8 cellular contexts compared by ENCODE assay signal in genomic region chr17:44501866-44502265, GRCh38. TPM values are rescaled to one million over a fixed set of nuclear protein-coding genes. Genes with fewer than 3 reads are reported as not detected.
DNase-seq lines count a peak whose midpoint lies in the region; ATAC-seq, FAIRE-seq and TF ChIP-seq lines count a peak whose summit lies in the region.

No MANE protein-coding gene starts in this region.

- H3K36me3 Mint-ChIP-seq in mesothelial cell of epicardium, result no peaks in the 10 kb centered on the region

- intact Hi-C loops in K562 (cut with micrococcal nuclease), result loop anchor here (5.0 kb wide), 1 partner anchor 115 kb away; the partner anchor contains the start of gene ITGA2B

- peak overlapping the region; percentile 99 for H3K4me3 Mint-ChIP-seq in mesothelial cell of epicardium

- FAIRE-seq in K562 (lab: Jason Lieb, UNC), result peak; percentile 15

- H4K20me1 ChIP-seq in K562 (replicated peaks; ENCODE audit: control insufficient read depth, insufficient read depth, low read length), result peaks cover 20% of the 10 kb centered on the region

- H3K4me2 ChIP-seq in K562 (ENCODE audit: insufficient read depth, low read length), result peak overlapping the region; percentile 96

- in situ Hi-C loops in K562 (cut with MboI), result no loop called here

- DNase-seq in BJ (ENCODE audit: low read depth), result no peak
- no peak for DNase-seq in Jurkat, Clone E6-1 (ENCODE audit: low read depth, low spot score)
- DNase-seq in K562 (ENCODE audit: extremely low read depth in 1 of 4, low spot score in 3 of 4), result peak in 2 of 4 experiments; percentile 13 to 39
- no peak for DNase-seq in mesothelial cell of epicardium (ENCODE audit: low spot score in 2 of 2, unreplicated experiment in 2 of 2)
- DNase-seq in NCI-H187 treated with DMSO at 0.1 percent for 48 hours (lab: John Stamatoyannopoulos, UW), result no peak
- no peak for DNase-seq in NCI-H2029 treated with DMSO at 0.1 percent for 48 hours (lab: John Stamatoyannopoulos, UW)

- H3K4me1 Mint-ChIP-seq in mesothelial cell of epicardium, result peaks cover 30% of the 10 kb centered on the region

- peaks cover 4 to 12% of the 10 kb centered on the region in 2 experiments; a peak in 4 of 5 replicates for H3K4me1 ChIP-seq in K562 (replicated peaks in 1 of 2; ENCODE audit: control insufficient read depth in 2 of 2, insufficient read depth in 2 of 2, low read length in 2 of 2)

- POLR2A ChIA-PET in BJ (lab: Charles Lee) (no interaction called here), K562 (lab: Yijun Ruan, JAX) (interaction anchor here (0.6 to 1.5 kb wide), 5 partner anchors 10 to 34 kb away, joined by 4 to 5 read pairs (median 4); no protein-coding TSS in a partner anchor)

- no peaks in the 10 kb centered on the region for H3K9me3 ChIP-seq in K562 (replicated peaks; ENCODE audit: control insufficient read depth, insufficient read depth, low read depth, low read length)

- H3K9me1 ChIP-seq in K562 (ENCODE audit: control insufficient read depth, insufficient read depth, low read length), result no peaks in the 10 kb centered on the region

- ATAC-seq in K562, result peak; percentile 50
- no peak for ATAC-seq in GM19351 (IDR thresholded peaks at IDR 0.05; ENCODE audit: unreplicated experiment)
- ATAC-seq in HG03095 (IDR thresholded peaks at IDR 0.05; ENCODE audit: unreplicated experiment), result no peak

- peak overlapping the region in 1 of 2 experiments; percentile 95; a peak in 3 of 4 replicates for H3K9ac ChIP-seq in K562 (ENCODE audit: insufficient read depth in 1 of 2, low read depth in 2 of 2, low read length in 2 of 2)

- no peak overlapping the region for H2AFZ ChIP-seq in K562 (ENCODE audit: low read depth, low read length)

- no peak for TF ChIP-seq RAD21 in K562 (CRISPR knock-in tag; conservative IDR thresholded peaks at IDR 0.05 in 1 of 2, IDR thresholded peaks at IDR 0.05 in 1 of 2)

- H3K9me3 Mint-ChIP-seq in mesothelial cell of epicardium, result no peaks in the 10 kb centered on the region

- H3K27ac Mint-ChIP-seq in mesothelial cell of epicardium, result peak overlapping the region; percentile 99

- TF ChIP-seq CTCF in BJ (IDR thresholded peaks at IDR 0.05; ENCODE audit: insufficient read depth, low read depth, low read length) (no peak), K562 (IDR thresholded peaks at IDR 0.05 in 2 of 3, conservative IDR thresholded peaks at IDR 0.05 in 1 of 3; ENCODE audit: insufficient read depth in 2 of 3, low read depth in 1 of 3, low read length in 3 of 3) (no peak), mesothelial cell of epicardium (IDR thresholded peaks at IDR 0.05; ENCODE audit: unreplicated experiment) (no peak)

- peaks cover 66% of the 10 kb centered on the region for H3K79me2 ChIP-seq in K562 (ENCODE audit: control insufficient read depth, insufficient read depth, low read length)

- H3K4me3 ChIP-seq in BJ (ENCODE audit: low read depth, low read length), result peak overlapping the region; percentile 72
- H3K4me3 ChIP-seq in Jurkat, Clone E6-1 (ENCODE audit: low read length), result peak overlapping the region; percentile 87
- H3K4me3 ChIP-seq in K562, result peak overlapping the region; percentile 96

- no peak for TF ChIP-seq EP300 in K562 (IDR thresholded peaks at IDR 0.05; ENCODE audit: low read length)

- H3K27ac ChIP-seq in K562 (ENCODE audit: extremely low read depth, low read depth, low read length), result peak overlapping the region; percentile 88; the same call in 1 of the 3 replicates

- peaks cover 8% of the 10 kb centered on the region for H3K27me3 Mint-ChIP-seq in mesothelial cell of epicardium (ENCODE audit: low read depth)

- CTCF ChIA-PET in BJ (lab: Yijun Ruan, JAX) (interaction anchor here (0.8 kb wide), 1 partner anchor 21 kb away, joined by 3 read pairs; no protein-coding TSS in a partner anchor), K562 (lab: Yijun Ruan, JAX; ENCODE audit: low intra/inter-chr PET ratio) (no interaction called here)

- H3K27me3 ChIP-seq in BJ (ENCODE audit: control insufficient read depth, insufficient read depth, low read length) (no peaks in the 10 kb centered on the region), K562 (ENCODE audit: control insufficient read depth in 2 of 2, insufficient read depth in 2 of 2, low read length in 2 of 2) (no peaks in the 10 kb centered on the region)

- no peaks in the 10 kb centered on the region for H3K36me3 ChIP-seq in BJ (ENCODE audit: control insufficient read depth, insufficient read depth, low read length)
- peaks cover 15% of the 10 kb centered on the region; the same call in 1 of the 3 replicates for H3K36me3 ChIP-seq in K562 (ENCODE audit: control insufficient read depth, insufficient read depth, low read length)

- TF ChIP-seq POLR2A in K562 (conservative IDR thresholded peaks at IDR 0.05), result no peak

- BruUV-seq in K562 (replicated peaks; lab: Mats Ljungman, UMichigan), result no TSS peak

- 3% methylated on average over 3 of the region's 3 CpGs for WGBS in K562 (ENCODE audit: insufficient coverage, low coverage, missing lambda C conversion rate)

TF ChIP-seq in K562, 482 proteins besides CTCF, POLR2A, EP300 and RAD21:
- TF ChIP-seq NRF1 (conservative IDR thresholded peaks at IDR 0.05 in 1 of 2, IDR thresholded peaks at IDR 0.05 in 1 of 2), result peak; percentile 26 to 40; a peak in 2 of 4 replicates
- TF ChIP-seq, protein P1, sequence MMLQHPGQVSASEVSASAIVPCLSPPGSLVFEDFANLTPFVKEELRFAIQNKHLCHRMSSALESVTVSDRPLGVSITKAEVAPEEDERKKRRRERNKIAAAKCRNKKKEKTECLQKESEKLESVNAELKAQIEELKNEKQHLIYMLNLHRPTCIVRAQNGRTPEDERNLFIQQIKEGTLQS (IDR thresholded peaks at IDR 0.05), result no peak
- TF ChIP-seq, protein P1 (CRISPR knock-in tag; conservative IDR thresholded peaks at IDR 0.05), result no peak

RNA-seq across cellular contexts. Expression of gene GPATCH8, which starts 1.3 kb away (rescaled TPM):
- polyA plus RNA-seq in BJ (2011; rRNA removed) (12.4 and 13.7 TPM in 2 replicates), K562 (2011; rRNA removed) (10.6 and 17.3 TPM in 2 replicates), K562 (2014; fragmentation: Illumina TruSeq; extraction: Trizol) (22.2 and 24.8 TPM in 2 replicates), K562 (2014; fragmentation: Nextera tagmentation; extraction: Ambion mirVana) (10 to 100 TPM; 12.0 to 13.2 TPM), K562 (2014; rRNA removed) (14.5 and 15.6 TPM in 2 replicates)
- polyA minus RNA-seq in BJ (2011; rRNA and poly(A)+ RNA removed), result 13.8 and 14.1 TPM in 2 replicates
- 25.8 TPM for polyA plus RNA-seq in Jurkat, Clone E6-1 (2012; ENCODE audit: insufficient read depth, insufficient read length)
- total RNA-seq in K562 (2011; cell fraction: chromatin; rRNA removed; ENCODE audit: low replicate concordance), result 35.5 and 88.3 TPM in 2 replicates
- 15.8 and 25.9 TPM in 2 replicates for total RNA-seq in K562 (2011; cell fraction: nucleolus; rRNA removed)
- 46.9 and 79.0 TPM in 2 replicates for total RNA-seq in K562 (2011; cell fraction: nucleoplasm; rRNA removed)
- total RNA-seq in K562 (2014; rRNA removed) (11.6 and 12.5 TPM in 2 replicates), K562 (2014; rRNA removed; fragmentation: Illumina TruSeq; extraction: Trizol) (12.7 and 16.6 TPM in 2 replicates), K562 (2015; rRNA removed; fragmentation: Illumina TruSeq; extraction: Trizol) (12.9 and 14.1 TPM in 2 replicates), K562 (2021) (25.6 and 29.6 TPM in 2 replicates), mesothelial cell of epicardium (75.6 to 77.1 TPM (median 76.3 TPM) in 3 replicates)
- 7.8 and 9.3 TPM in 2 replicates for polyA plus RNA-seq in K562 (2011; cell fraction: cytosol; rRNA removed)
- polyA plus RNA-seq in K562 (2011; cell fraction: nucleus; rRNA removed), result 17.6 and 18.6 TPM in 2 replicates
- polyA plus RNA-seq in K562 (2012), result 14.7 and 15.0 TPM in 2 replicates
- polyA minus RNA-seq in K562 (2011; rRNA and poly(A)+ RNA removed), result 29.9 and 35.0 TPM in 2 replicates
- 12.0 and 17.7 TPM in 2 replicates for polyA minus RNA-seq in K562 (2011; cell fraction: cytosol; rRNA and poly(A)+ RNA removed)
- 11.8 and 15.6 TPM in 2 replicates for polyA minus RNA-seq in K562 (2011; cell fraction: nucleus; rRNA and poly(A)+ RNA removed)

RNA-seq across cellular contexts. Expression of gene FZD2, which starts 55.4 kb away (rescaled TPM):
- polyA plus RNA-seq in BJ (2011; rRNA removed), result 57.1 and 93.1 TPM in 2 replicates
- polyA minus RNA-seq in BJ (2011; rRNA and poly(A)+ RNA removed), result 95.2 and 116 TPM in 2 replicates
- polyA plus RNA-seq in Jurkat, Clone E6-1 (2012; ENCODE audit: insufficient read depth, insufficient read length), result 8.6 TPM
- 1.3 and 4.1 TPM in 2 replicates for total RNA-seq in K562 (2011; cell fraction: chromatin; rRNA removed; ENCODE audit: low replicate concordance)
- 7.2 and 8.2 TPM in 2 replicates for total RNA-seq in K562 (2011; cell fraction: nucleolus; rRNA removed)
- total RNA-seq in K562 (2011; cell fraction: nucleoplasm; rRNA removed), result 2.8 and 3.5 TPM in 2 replicates
- 1.1 and 1.2 TPM in 2 replicates for total RNA-seq in K562 (2014; rRNA removed)
- total RNA-seq in K562 (2014; rRNA removed; fragmentation: Illumina TruSeq; extraction: Trizol), result 0.10 and 0.11 TPM in 2 replicates
- total RNA-seq in K562 (2015; rRNA removed; fragmentation: Illumina TruSeq; extraction: Trizol), result 0.68 and 1.1 TPM in 2 replicates
- 3.5 and 3.7 TPM in 2 replicates for total RNA-seq in K562 (2021)
- 1.8 and 3.1 TPM in 2 replicates for polyA plus RNA-seq in K562 (2011; rRNA removed)
- polyA plus RNA-seq in K562 (2011; cell fraction: cytosol; rRNA removed), result 6.1 and 11.5 TPM in 2 replicates
- 4.8 and 5.5 TPM in 2 replicates for polyA plus RNA-seq in K562 (2011; cell fraction: nucleus; rRNA removed)
- polyA plus RNA-seq in K562 (2012), result 2.8 and 5.2 TPM in 2 replicates
- 0.31 and 1.5 TPM in 2 replicates for polyA plus RNA-seq in K562 (2014; fragmentation: Illumina TruSeq; extraction: Trizol)
- polyA plus RNA-seq in K562 (2014; fragmentation: Nextera tagmentation; extraction: Ambion mirVana), result under 1 TPM in 1 of 2 experiments, not detected in 1; 0.03 TPM
- 2.1 and 4.5 TPM in 2 replicates for polyA plus RNA-seq in K562 (2014; rRNA removed)
- polyA minus RNA-seq in K562 (2011; rRNA and poly(A)+ RNA removed), result 1.1 and 2.1 TPM in 2 replicates
- polyA minus RNA-seq in K562 (2011; cell fraction: cytosol; rRNA and poly(A)+ RNA removed), result 4.9 and 6.1 TPM in 2 replicates
- 2.3 and 3.8 TPM in 2 replicates for polyA minus RNA-seq in K562 (2011; cell fraction: nucleus; rRNA and poly(A)+ RNA removed)
- 82.1 to 88.3 TPM (median 84.4 TPM) in 3 replicates for total RNA-seq in mesothelial cell of epicardium
